Comparison of ENCODE assay signal across 9 cellular contexts in the genomic region with DNA sequence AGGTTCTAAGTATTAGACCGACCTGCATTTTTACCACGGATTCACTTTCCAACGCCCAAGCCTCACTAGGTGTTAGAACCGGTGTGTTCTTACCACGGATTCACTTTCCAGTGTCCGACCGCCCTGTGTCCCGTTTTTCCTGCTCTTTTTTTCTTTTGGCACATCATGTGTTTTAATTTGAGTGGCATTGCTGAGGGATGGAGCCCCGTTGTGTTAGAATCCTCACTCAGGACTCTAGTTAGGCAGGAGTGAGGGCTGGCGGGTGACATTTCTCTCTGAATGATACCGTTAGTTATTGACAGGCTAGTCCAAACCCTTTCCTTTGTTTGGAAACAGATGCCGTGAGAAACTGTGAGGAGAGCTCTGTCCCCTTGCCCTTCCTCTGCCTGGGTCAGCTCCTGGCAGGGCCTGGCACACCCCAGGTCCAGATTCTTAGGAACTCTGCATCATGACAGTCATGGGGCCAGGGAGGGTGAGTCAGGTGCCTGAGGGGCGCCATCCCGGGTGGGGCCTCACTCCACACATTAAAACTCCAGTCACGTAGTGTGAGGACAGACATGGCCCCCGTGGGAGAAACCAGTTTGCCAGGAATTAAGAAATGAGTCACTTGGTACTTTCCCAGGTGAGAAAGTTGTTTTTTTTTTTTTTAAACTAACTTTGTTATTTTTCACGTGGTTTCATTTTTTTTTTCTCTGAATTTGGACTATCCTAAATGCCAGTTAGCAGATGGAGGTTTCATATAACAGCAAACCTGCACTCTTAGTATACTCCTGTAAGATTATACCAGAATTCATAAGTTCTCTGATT.
DNase-seq lines count a peak whose midpoint lies in the region; ATAC-seq and TF ChIP-seq lines count a peak whose summit lies in the region.
"Had no signal": no experiment of that assay in that cellular context is flagged by ENCODE, and none has a peak within 500 bp of the region (broad histone marks: within the 10 kb centered on the region; RNA-seq: fewer than 3 reads in every experiment).

No MANE protein-coding gene starts in this region.

- peak overlapping the region; percentile 37 for H3K4me3 Mint-ChIP-seq in T-helper 1 cell treated with Interleukin-12 subunit alpha and Interleukin-12 subunit beta and Interleukin-4 antibody, amounts not matched to agents 30 μg/mL and 1 μg/mL, for 36 hours
- H3K4me3 Mint-ChIP-seq: IgD-negative memory B cell had no signal

- no peaks in the 10 kb centered on the region for H3K27me3 Mint-ChIP-seq in T-helper 1 cell treated with Interleukin-12 subunit alpha and Interleukin-12 subunit beta and Interleukin-4 antibody, amounts not matched to agents 30 μg/mL and 1 μg/mL, for 36 hours (ENCODE audit: low read depth)
- H3K27me3 Mint-ChIP-seq: IgD-negative memory B cell had no signal

- no peak overlapping the region for H3K4me3 ChIP-seq in epithelial cell of esophagus (ENCODE audit: low read length)

- TF ChIP-seq CTCF in epithelial cell of esophagus (IDR thresholded peaks at IDR 0.05; ENCODE audit: insufficient read depth, low read depth, low read length, missing control alignments): no peak

- H3K27ac Mint-ChIP-seq in T-helper 1 cell treated with Interleukin-12 subunit alpha and Interleukin-12 subunit beta and Interleukin-4 antibody, amounts not matched to agents 30 μg/mL and 1 μg/mL, for 36 hours: peak overlapping the region; percentile 84

- ATAC-seq in GM21619 (IDR thresholded peaks at IDR 0.05; ENCODE audit: unreplicated experiment) (peak; percentile 62), GM18505 (IDR thresholded peaks at IDR 0.05; ENCODE audit: unreplicated experiment) (no peak)

- DNase-seq in epithelial cell of esophagus (ENCODE audit: low read depth): peak; percentile 98
- DNase-seq in stimulated activated CD4-positive, alpha-beta T cell treated with anti-CD3 and anti-CD28 coated beads, Interleukin-2, amount 100 ng/mL, for 24 hours: peak; percentile 74 to 77
- no peak for DNase-seq in NCI-H1694 (lab: John Stamatoyannopoulos, UW)
- no peak for DNase-seq in NCI-H82 (lab: John Stamatoyannopoulos, UW)
- no peak for DNase-seq in amniotic stem cell (lab: John Stamatoyannopoulos, UW)

- peaks cover 75% of the 10 kb centered on the region for H3K36me3 Mint-ChIP-seq in T-helper 1 cell treated with Interleukin-12 subunit alpha and Interleukin-12 subunit beta and Interleukin-4 antibody, amounts not matched to agents 30 μg/mL and 1 μg/mL, for 36 hours (ENCODE audit: low read depth)

- TF ChIP-seq POLR2A in GM18505 (IDR thresholded peaks at IDR 0.05; ENCODE audit: borderline replicate concordance, extremely low read depth, insufficient read depth, insufficient read length): no peak

- H3K4me1 Mint-ChIP-seq in T-helper 1 cell treated with Interleukin-12 subunit alpha and Interleukin-12 subunit beta and Interleukin-4 antibody, amounts not matched to agents 30 μg/mL and 1 μg/mL, for 36 hours (ENCODE audit: low read depth): peaks cover 52% of the 10 kb centered on the region

- H3K9me3 Mint-ChIP-seq in T-helper 1 cell treated with Interleukin-12 subunit alpha and Interleukin-12 subunit beta and Interleukin-4 antibody, amounts not matched to agents 30 μg/mL and 1 μg/mL, for 36 hours: no peaks in the 10 kb centered on the region
- H3K9me3 Mint-ChIP-seq: IgD-negative memory B cell had no signal

Comparison
In these comparisons a context has a peak if more than half of its experiments do, and no peak if none do; other contexts are left out.
1. DNase-seq: peak in epithelial cell of esophagus (single experiment) and stimulated activated CD4-positive, alpha-beta T cell treated with anti-CD3 and anti-CD28 coated beads, Interleukin-2, amount 100 ng/mL, for 24 hours (2 of 2); none in NCI-H1694 (single experiment), NCI-H82 (single experiment) and amniotic stem cell (single experiment).